9 cellular contexts compared by ENCODE assay signal in the genomic region with DNA sequence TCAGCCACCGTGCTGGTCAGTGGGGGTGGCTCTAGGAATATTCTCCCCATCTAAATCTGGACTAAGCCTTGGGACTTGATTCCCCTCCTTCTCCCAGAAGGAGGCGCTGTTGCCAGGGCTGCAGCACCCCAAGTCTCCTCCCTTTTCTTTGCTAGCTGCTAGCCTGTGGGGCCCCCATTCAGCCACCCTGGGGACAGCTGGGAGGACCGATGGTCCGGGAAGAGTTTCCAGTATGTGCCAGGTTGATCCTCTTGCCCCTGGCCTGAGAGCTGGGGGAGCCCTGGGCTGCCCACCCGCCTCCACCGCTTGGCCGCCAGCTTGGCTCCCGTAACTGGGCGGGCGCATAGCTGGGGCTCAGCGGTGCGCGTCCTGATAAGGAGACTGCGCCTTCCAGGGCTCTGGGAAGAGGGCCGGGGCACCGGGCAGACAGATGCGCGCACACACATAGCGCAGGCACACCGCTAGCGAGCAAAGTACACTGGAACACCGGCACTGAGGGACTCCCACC. TPM values are rescaled to one million over a fixed set of nuclear protein-coding genes. Genes with fewer than 3 reads are reported as not detected.
DNase-seq lines count a peak whose midpoint lies in the region; ATAC-seq and TF ChIP-seq lines count a peak whose summit lies in the region.
"Had no signal": no experiment of that assay in that cellular context is flagged by ENCODE, and none has a peak within 500 bp of the region (broad histone marks: within the 10 kb centered on the region; RNA-seq: fewer than 3 reads in every experiment).

No MANE protein-coding gene starts in this region.

- H3K79me1 ChIP-seq in neuronal stem cell (ENCODE audit: low read depth, low read length), result no peaks in the 10 kb centered on the region

- no peak overlapping the region for H2BK5ac ChIP-seq in neuronal stem cell (ENCODE audit: low read length)

- H3K9me3 ChIP-seq in esophagus muscularis mucosa, result no peaks in the 10 kb centered on the region
- no peaks in the 10 kb centered on the region for H3K9me3 ChIP-seq in neuronal stem cell (replicated peaks in 1 of 2; ENCODE audit: control insufficient read depth in 2 of 2, insufficient read depth in 1 of 2, low read depth in 1 of 2, low read length in 2 of 2)

- H3K4ac ChIP-seq in neuronal stem cell (ENCODE audit: low read length), result no peak overlapping the region

- H3K23ac ChIP-seq in neuronal stem cell (ENCODE audit: low read depth, low read length, poor library complexity), result peak overlapping the region; percentile 90

- H3K4me1 ChIP-seq in esophagus muscularis mucosa (peaks cover 44 to 76% (median 68%) of the 10 kb centered on the region in 4 donors), neuronal stem cell (ENCODE audit: control insufficient read depth in 2 of 2, insufficient read depth in 1 of 2, low read depth in 1 of 2, low read length in 2 of 2) (peaks cover 18 to 26% of the 10 kb centered on the region in 2 donors)

- H3K27me3 ChIP-seq in BJ (ENCODE audit: control insufficient read depth, insufficient read depth, low read length) (no peaks in the 10 kb centered on the region), esophagus muscularis mucosa (no peaks in the 10 kb centered on the region), neuronal stem cell (ENCODE audit: control insufficient read depth in 3 of 3, insufficient read depth in 3 of 3, low read depth in 1 of 3, low read length in 3 of 3) (peaks cover 0 to 29% (median 0%) of the 10 kb centered on the region in 3 experiments)

- no peak overlapping the region for H4K8ac ChIP-seq in neuronal stem cell (ENCODE audit: low read depth, low read length)

- H3K36me3 ChIP-seq in BJ (ENCODE audit: control insufficient read depth, insufficient read depth, low read length) (peaks cover 6% of the 10 kb centered on the region), esophagus muscularis mucosa (peaks cover 0 to 18% (median 0%) of the 10 kb centered on the region in 4 donors), neuronal stem cell (replicated peaks in 1 of 2; ENCODE audit: control insufficient read depth in 2 of 2, insufficient read depth in 2 of 2, low read length in 2 of 2) (peaks cover 0 to 2% of the 10 kb centered on the region in 2 donors)

- peak overlapping the region; percentile 54 for H3K18ac ChIP-seq in neuronal stem cell (ENCODE audit: low read length)

- H3K27ac ChIP-seq in esophagus muscularis mucosa (replicated peaks in 1 of 4) (peak overlapping the region; percentile 70 to 91 (median 83)), neuronal stem cell (replicated peaks; ENCODE audit: low read length) (no peak overlapping the region)

- no peak overlapping the region for H3K27ac Mint-ChIP-seq in activated T-helper 17 cell treated with anti-CD3 and anti-CD28 coated beads, Interleukin-2, amount 50 U/mL, for 72 hours
- H3K27ac Mint-ChIP-seq: T-helper 17 cell had no signal

- WGBS in esophagus muscularis mucosa, result 93% methylated on average over 10 of the region's 22 CpGs
- WGBS in neuronal stem cell (ENCODE audit: extremely low coverage in 2 of 2, insufficient read length in 2 of 2, insufficient replicate concordance in 1 of 2), 2 donors, result no CpG with 5 or more reads among the region's 22 CpGs

- peak overlapping the region; percentile 82 for H3K4me3 ChIP-seq in BJ (ENCODE audit: low read depth, low read length)
- H3K4me3 ChIP-seq in esophagus muscularis mucosa, result peak overlapping the region; percentile 3 to 30 (median 20)
- no peak overlapping the region for H3K4me3 ChIP-seq in neuronal stem cell (ENCODE audit: low read length in 2 of 2)

- intact Hi-C loops in esophagus muscularis mucosa (cut with DNase I), result no loop called here

- H2BK12ac ChIP-seq in neuronal stem cell (ENCODE audit: low read length), result no peak overlapping the region

- H3K27me3 Mint-ChIP-seq in activated T-helper 17 cell treated with anti-CD3 and anti-CD28 coated beads, Interleukin-2, amount 50 U/mL, for 72 hours, result peaks cover 15% of the 10 kb centered on the region

- no peak overlapping the region for H3K14ac ChIP-seq in neuronal stem cell (ENCODE audit: low read length)

- CTCF ChIA-PET in BJ (lab: Yijun Ruan, JAX), result interaction anchor here (0.7 to 13.6 kb wide), 17 partner anchors 8 to 157 kb away, joined by 3 to 155 read pairs (median 4); no protein-coding TSS in a partner anchor

- no peaks in the 10 kb centered on the region for H3K36me3 Mint-ChIP-seq in activated T-helper 17 cell treated with anti-CD3 and anti-CD28 coated beads, Interleukin-2, amount 50 U/mL, for 72 hours (ENCODE audit: low read depth)

- no peak for TF ChIP-seq EP300 in esophagus muscularis mucosa (IDR thresholded peaks at IDR 0.05)

- ATAC-seq in activated T-helper 17 cell treated with anti-CD3 and anti-CD28 coated beads, Interleukin-2, amount 50 U/mL, for 72 hours (replicated peaks), result no peak
- ATAC-seq: T-helper 17 cell had no signal

- H2BK15ac ChIP-seq in neuronal stem cell (ENCODE audit: low read length), result peak overlapping the region; percentile 64

- H3K4me2 ChIP-seq in neuronal stem cell (ENCODE audit: insufficient read depth, low read length, poor library complexity, severe bottlenecking), result no peak overlapping the region

- no peak overlapping the region for H4K91ac ChIP-seq in neuronal stem cell (ENCODE audit: low read depth, low read length, poor library complexity)

- peak overlapping the region; percentile 61 for H3K9ac ChIP-seq in neuronal stem cell (ENCODE audit: low read depth, low read length, poor library complexity)

- POLR2A ChIA-PET in BJ (lab: Charles Lee), result no interaction called here

- no peak overlapping the region for H2AFZ ChIP-seq in neuronal stem cell (ENCODE audit: low read length)

- no peak overlapping the region for H3K4me3 Mint-ChIP-seq in activated T-helper 17 cell treated with anti-CD3 and anti-CD28 coated beads, Interleukin-2, amount 50 U/mL, for 72 hours
- H3K4me3 Mint-ChIP-seq: T-helper 17 cell had no signal

- no peak for TF ChIP-seq POLR2A in esophagus muscularis mucosa (IDR thresholded peaks at IDR 0.05; ENCODE audit: low read depth)

- no peaks in the 10 kb centered on the region for H3K9me3 Mint-ChIP-seq in activated T-helper 17 cell treated with anti-CD3 and anti-CD28 coated beads, Interleukin-2, amount 50 U/mL, for 72 hours

- TF ChIP-seq CTCF in BJ (IDR thresholded peaks at IDR 0.05; ENCODE audit: insufficient read depth, low read depth, low read length) (peak; percentile 68), esophagus muscularis mucosa (IDR thresholded peaks at IDR 0.05) (peak in 2 of 3 experiments; percentile 12 to 41)

- H2BK120ac ChIP-seq in neuronal stem cell (ENCODE audit: low read depth, low read length), result no peak overlapping the region

- H3K4me1 Mint-ChIP-seq in activated T-helper 17 cell treated with anti-CD3 and anti-CD28 coated beads, Interleukin-2, amount 50 U/mL, for 72 hours, result no peaks in the 10 kb centered on the region

- H2AK5ac ChIP-seq in neuronal stem cell (ENCODE audit: low read depth, low read length), result peak overlapping the region; percentile 72

- no peak for DNase-seq in BJ (ENCODE audit: low read depth)
- DNase-seq in NCI-H2227 treated with DMSO at 0.1 percent for 48 hours (lab: John Stamatoyannopoulos, UW), result peak; percentile 25
- DNase-seq in esophagus muscularis mucosa (ENCODE audit: extremely low spot score), result no peak
- no peak for DNase-seq in neuronal stem cell (ENCODE audit: low spot score)
- no peak for DNase-seq in stimulated activated naive CD4-positive, alpha-beta T cell treated with Interleukin-2 at 50 U/mL for 16 hours (lab: John Stamatoyannopoulos, UW)
- no peak for DNase-seq in activated CD4-positive, CD25-positive, alpha-beta regulatory T cell treated with anti-CD3 and anti-CD28 coated beads, Interleukin-2, amount 50 U/mL, for 72 hours
- no peak for DNase-seq in DMS79 treated with DMSO at 0.1 percent for 48 hours (lab: John Stamatoyannopoulos, UW)
- DNase-seq: T-helper 17 cell had no signal

RNA-seq across cellular contexts. Expression of a gene that starts 4.2 kb away (rescaled TPM):
- polyA plus RNA-seq in BJ (2011; rRNA removed), result 2.5 and 3.8 TPM in 2 replicates
- polyA minus RNA-seq in BJ (2011; rRNA and poly(A)+ RNA removed), result 8.8 and 10.2 TPM in 2 replicates
- total RNA-seq in esophagus muscularis mucosa, result 10 to 100 TPM in 3 of 4 donors, 1 to 10 TPM in 1; 9.4 to 18.9 (median 14.3) TPM
- polyA plus RNA-seq in neuronal stem cell (2013, experiment 1 of 2), result 0.98 TPM
- 1.0 TPM for polyA plus RNA-seq in neuronal stem cell (2013, experiment 2 of 2)
- under 1 TPM in 1 of 2 donors, not detected in 1; 0.19 TPM for total RNA-seq in activated T-helper 17 cell treated with anti-CD3 and anti-CD28 coated beads, Interleukin-2, amount 50 U/mL, for 72 hours

Comparison
In these comparisons a context has a peak if more than half of its experiments do, and no peak if none do; other contexts are left out.
1. H3K4me3 ChIP-seq: peak in BJ (single experiment) and esophagus muscularis mucosa (4 of 4); none in neuronal stem cell (0 of 2).
2. RNA of a gene that starts 4.2 kb away (total RNA-seq): 9.4 to 18.9 TPM in esophagus muscularis mucosa; 0.19 TPM in activated T-helper 17 cell treated with anti-CD3 and anti-CD28 coated beads, Interleukin-2, amount 50 U/mL, for 72 hours; every median in the first group is over 4 times any median in the second.